ENCODE assay signal across 9 cellular contexts in genomic region chr4:44679060-44679459, GRCh38. TPM values are rescaled to one million over a fixed set of nuclear protein-coding genes. Genes with fewer than 3 reads are reported as not detected.
A peak's percentile ranks its signal among the peaks of the same experiment; 100 is the strongest.
DNase-seq lines count a peak whose midpoint lies in the region; ATAC-seq and TF ChIP-seq lines count a peak whose summit lies in the region.
"Had no signal": no experiment of that assay in that cellular context is flagged by ENCODE, and none has a peak within 500 bp of the region (broad histone marks: within the 10 kb centered on the region; RNA-seq: fewer than 3 reads in every experiment).

No MANE protein-coding gene starts in this region.

- H3K36me3 ChIP-seq in DND-41 (ENCODE audit: insufficient read depth, low read length) (peaks cover 32% of the 10 kb centered on the region; the same call in 1 of the 2 replicates), left lung (peaks cover 0 to 22% of the 10 kb centered on the region in 2 donors), upper lobe of left lung (peaks cover 0 to 22% (median 5%) of the 10 kb centered on the region in 4 donors)

- ATAC-seq in DND-41 (ENCODE audit: insufficient read depth, low read depth) (0 out of 3 replicates have a peak, but pooled peaks have one; percentile 1), left lung (peak; percentile 5), upper lobe of left lung (ENCODE audit: low FRiP score in 2 of 2) (no peak), GM21825 (IDR thresholded peaks at IDR 0.05; ENCODE audit: unreplicated experiment) (no peak)

- TF ChIP-seq POLR2A in upper lobe of left lung (IDR thresholded peaks at IDR 0.05): no peak

- no peak for TF ChIP-seq EP300 in upper lobe of left lung (IDR thresholded peaks at IDR 0.05)

- H3K27ac ChIP-seq in DND-41 (ENCODE audit: low read length) (peak overlapping the region; percentile 86), left lung (peak overlapping the region in 1 of 2 donors; percentile 86), upper lobe of left lung (peak overlapping the region; percentile 84 to 95 (median 91))

- H3K79me2 ChIP-seq in DND-41 (ENCODE audit: insufficient read depth, low read length): peaks cover 52% of the 10 kb centered on the region

- H3K27ac Mint-ChIP-seq in activated T-helper 1 cell treated with anti-CD3 and anti-CD28 coated beads, Interleukin-12 subunit alpha, Interleukin-12 subunit beta, Interleukin-2, Interleukin-4 antibody, amounts not matched to agents 30 ng/mL and 10 ng/mL and 1 ng/mL, durations not matched to agents 14 hours and 24 hours and 36 hours: peak overlapping the region; percentile 93

- peak overlapping the region; percentile 97 for H2AFZ ChIP-seq in DND-41 (ENCODE audit: low read depth, low read length)

- no peaks in the 10 kb centered on the region for H3K9me3 Mint-ChIP-seq in activated T-helper 1 cell treated with anti-CD3 and anti-CD28 coated beads, Interleukin-12 subunit alpha, Interleukin-12 subunit beta, Interleukin-2, Interleukin-4 antibody, amounts not matched to agents 30 ng/mL and 10 ng/mL and 1 ng/mL, durations not matched to agents 14 hours and 24 hours and 36 hours

- no peaks in the 10 kb centered on the region for H3K27me3 ChIP-seq in DND-41 (ENCODE audit: insufficient read depth, low read length, poor library complexity)
- no peaks in the 10 kb centered on the region for H3K27me3 ChIP-seq in left lung
- no peaks in the 10 kb centered on the region for H3K27me3 ChIP-seq in upper lobe of left lung

- H3K9me3 ChIP-seq in DND-41 (ENCODE audit: insufficient read depth, low read length, severe bottlenecking) (no peaks in the 10 kb centered on the region), left lung (no peaks in the 10 kb centered on the region), upper lobe of left lung (no peaks in the 10 kb centered on the region)

- WGBS in upper lobe of left lung, 2 donors: 3 to 4% methylated on average over 3 of the region's 3 CpGs

- H3K4me3 ChIP-seq in DND-41 (ENCODE audit: low read depth in 1 of 2, low read length in 2 of 2): peak overlapping the region; percentile 88 to 91
- H3K4me3 ChIP-seq in HFF-Myc (replicated peaks; ENCODE audit: low read depth, low read length): peak overlapping the region; percentile 75
- H3K4me3 ChIP-seq in left lung: peak overlapping the region; percentile 73 to 91
- peak overlapping the region; percentile 66 to 94 (median 76) for H3K4me3 ChIP-seq in upper lobe of left lung

- peak overlapping the region; percentile 82 for H3K9ac ChIP-seq in DND-41 (ENCODE audit: low read depth, low read length)

- intact Hi-C loops in activated T-helper 1 cell treated with anti-CD3 and anti-CD28 coated beads, Interleukin-12 subunit alpha, Interleukin-12 subunit beta, Interleukin-2, Interleukin-4 antibody, amounts not matched to agents 30 ng/mL and 10 ng/mL and 1 ng/mL, durations not matched to agents 14 hours and 24 hours and 36 hours (cut with micrococcal nuclease): loop anchor here (2.0 kb wide), 1 partner anchor 14 kb away; no protein-coding TSS in a partner anchor
- intact Hi-C loops in left lung (cut with DNase I): no loop called here

- H3K4me1 ChIP-seq in DND-41 (ENCODE audit: insufficient read depth, low read length): peaks cover 34% of the 10 kb centered on the region
- peaks cover 10 to 21% of the 10 kb centered on the region in 2 donors for H3K4me1 ChIP-seq in left lung
- peaks cover 17 to 21% (median 19%) of the 10 kb centered on the region in 4 donors for H3K4me1 ChIP-seq in upper lobe of left lung

- peak overlapping the region; percentile 89 for H3K4me3 Mint-ChIP-seq in activated T-helper 1 cell treated with anti-CD3 and anti-CD28 coated beads, Interleukin-12 subunit alpha, Interleukin-12 subunit beta, Interleukin-2, Interleukin-4 antibody, amounts not matched to agents 30 ng/mL and 10 ng/mL and 1 ng/mL, durations not matched to agents 14 hours and 24 hours and 36 hours

- H4K20me1 ChIP-seq in DND-41 (ENCODE audit: insufficient read depth, low read length): peaks cover 4% of the 10 kb centered on the region; the same call in 1 of the 2 replicates

- DNase-seq in DND-41 (no peak), HFF-Myc (ENCODE audit: extremely low read depth, low read depth) (no peak), left lung (no peak), upper lobe of left lung (no peak), H4 (ENCODE audit: low spot score) (no peak), GM19240 (ENCODE audit: insufficient read length, low spot score) (no peak)
- no peak for DNase-seq in activated T-helper 1 cell treated with anti-CD3 and anti-CD28 coated beads, Interleukin-12 subunit alpha, Interleukin-12 subunit beta, Interleukin-2, Interleukin-4 antibody, amounts not matched to agents 30 ng/mL and 10 ng/mL and 1 ng/mL, durations not matched to agents 14 hours and 24 hours and 36 hours (ENCODE audit: low spot score)

- TF ChIP-seq CTCF in DND-41 (IDR thresholded peaks at IDR 0.05; ENCODE audit: borderline replicate concordance, extremely low read depth, low read length, poor library complexity, severe bottlenecking) (no peak), HFF-Myc (IDR thresholded peaks at IDR 0.05; ENCODE audit: low read depth, low read length, missing control alignments) (no peak), left lung (IDR thresholded peaks at IDR 0.05) (no peak), upper lobe of left lung (IDR thresholded peaks at IDR 0.05) (no peak)

- H3K4me1 Mint-ChIP-seq in activated T-helper 1 cell treated with anti-CD3 and anti-CD28 coated beads, Interleukin-12 subunit alpha, Interleukin-12 subunit beta, Interleukin-2, Interleukin-4 antibody, amounts not matched to agents 30 ng/mL and 10 ng/mL and 1 ng/mL, durations not matched to agents 14 hours and 24 hours and 36 hours (ENCODE audit: low read depth): peaks cover 29% of the 10 kb centered on the region

- peak overlapping the region; percentile 96 for H3K4me2 ChIP-seq in DND-41 (ENCODE audit: insufficient read depth, low read length)

- peaks cover 13% of the 10 kb centered on the region for H3K36me3 Mint-ChIP-seq in activated T-helper 1 cell treated with anti-CD3 and anti-CD28 coated beads, Interleukin-12 subunit alpha, Interleukin-12 subunit beta, Interleukin-2, Interleukin-4 antibody, amounts not matched to agents 30 ng/mL and 10 ng/mL and 1 ng/mL, durations not matched to agents 14 hours and 24 hours and 36 hours (ENCODE audit: low read depth)

- peaks cover 2% of the 10 kb centered on the region for H3K27me3 Mint-ChIP-seq in activated T-helper 1 cell treated with anti-CD3 and anti-CD28 coated beads, Interleukin-12 subunit alpha, Interleukin-12 subunit beta, Interleukin-2, Interleukin-4 antibody, amounts not matched to agents 30 ng/mL and 10 ng/mL and 1 ng/mL, durations not matched to agents 14 hours and 24 hours and 36 hours (ENCODE audit: insufficient read depth)

RNA-seq across cellular contexts. Expression of gene GUF1, which starts 0.8 kb away (rescaled TPM):
- 37.5 and 39.2 TPM in 2 replicates for total RNA-seq in activated T-helper 1 cell treated with anti-CD3 and anti-CD28 coated beads, Interleukin-12 subunit alpha, Interleukin-12 subunit beta, Interleukin-2, Interleukin-4 antibody, amounts not matched to agents 30 ng/mL and 10 ng/mL and 1 ng/mL, durations not matched to agents 14 hours and 24 hours and 36 hours
- 10 to 100 TPM; 17.3 to 22.1 TPM for total RNA-seq in left lung
- total RNA-seq in upper lobe of left lung: 10 to 100 TPM; 11.3 to 24.4 (median 14.2) TPM
- 12.4 and 14.9 TPM in 2 replicates for total RNA-seq in H4 (2014; rRNA removed; shearing (Covaris generic))

RNA-seq across cellular contexts. Expression of gene YIPF7, which starts 27.6 kb away (rescaled TPM):
- total RNA-seq in activated T-helper 1 cell treated with anti-CD3 and anti-CD28 coated beads, Interleukin-12 subunit alpha, Interleukin-12 subunit beta, Interleukin-2, Interleukin-4 antibody, amounts not matched to agents 30 ng/mL and 10 ng/mL and 1 ng/mL, durations not matched to agents 14 hours and 24 hours and 36 hours: not detected in 2 replicates
- total RNA-seq in left lung (not detected), upper lobe of left lung (not detected)
- 0.92 TPM in 1 of 2 replicates, not detected in the other for total RNA-seq in H4 (2014; rRNA removed; shearing (Covaris generic))
- total RNA-seq: RPMI7951 had no signal

RNA-seq across cellular contexts. Expression of gene GNPDA2, which starts 47.3 kb away (rescaled TPM):
- 16.4 and 18.9 TPM in 2 replicates for total RNA-seq in activated T-helper 1 cell treated with anti-CD3 and anti-CD28 coated beads, Interleukin-12 subunit alpha, Interleukin-12 subunit beta, Interleukin-2, Interleukin-4 antibody, amounts not matched to agents 30 ng/mL and 10 ng/mL and 1 ng/mL, durations not matched to agents 14 hours and 24 hours and 36 hours
- total RNA-seq in left lung (10 to 100 TPM; 12.1 to 13.6 TPM), upper lobe of left lung (10 to 100 TPM in 3 of 6 donors, 1 to 10 TPM in 3; 5.2 to 15.2 (median 9.7) TPM)
- 29.8 and 50.2 TPM in 2 replicates for total RNA-seq in H4 (2014; rRNA removed; shearing (Covaris generic))

Comparison
In these comparisons a context has a peak if more than half of its experiments do, and no peak if none do; other contexts are left out.
1. ATAC-seq: peak in DND-41 (single experiment) and left lung (single experiment); none in upper lobe of left lung (0 of 2) and GM21825 (single experiment).
2. Peak in every context shown above with its lines, with median percentiles within 50 percentile points of each other: H3K4me3 ChIP-seq.